Comparison of ENCODE assay signal across 8 cellular contexts in genomic region chr12:70052931-70053497, GRCh38.
A peak's percentile ranks its signal among the peaks of the same experiment; 100 is the strongest.
DNase-seq lines count a peak whose midpoint lies in the region; ATAC-seq and TF ChIP-seq lines count a peak whose summit lies in the region.

No MANE protein-coding gene starts in this region.

- ATAC-seq in lung (ENCODE audit: insufficient read depth, low FRiP score) (peak; percentile 80), HG03135 (IDR thresholded peaks at IDR 0.05; ENCODE audit: unreplicated experiment) (no peak), HG02870 (IDR thresholded peaks at IDR 0.05; ENCODE audit: unreplicated experiment) (no peak)

- no peaks in the 10 kb centered on the region for H3K79me2 ChIP-seq in osteoblast (ENCODE audit: insufficient read depth, low read length)

- no peak for TF ChIP-seq CTCF in lung (IDR thresholded peaks at IDR 0.05; ENCODE audit: control extremely low read depth, extremely low read depth)
- TF ChIP-seq CTCF in osteoblast (IDR thresholded peaks at IDR 0.05; ENCODE audit: extremely low read depth, low read depth, low read length), result no peak

- no peaks in the 10 kb centered on the region for H3K9me3 ChIP-seq in BLaER1 treated with 17β-estradiol and CSF1 and Interleukin-3, amounts not matched to agents 10 nM and 100 nM (replicated peaks in 1 of 11)
- H3K9me3 ChIP-seq in lung (ENCODE audit: control insufficient read depth in 2 of 2, insufficient read depth in 1 of 2, low read length in 1 of 2), result peaks cover 0 to 2% of the 10 kb centered on the region in 2 donors
- H3K9me3 ChIP-seq in osteoblast (ENCODE audit: low read depth, low read length), result no peaks in the 10 kb centered on the region

- no peak overlapping the region for H2AFZ ChIP-seq in osteoblast (ENCODE audit: low read length)

- H3K36me3 ChIP-seq in BLaER1 treated with 17β-estradiol and CSF1 and Interleukin-3, amounts not matched to agents 10 nM and 100 nM, result no peaks in the 10 kb centered on the region
- H3K36me3 ChIP-seq in lung (ENCODE audit: control insufficient read depth in 2 of 2, insufficient read depth in 2 of 2, low read length in 2 of 2) (no peaks in the 10 kb centered on the region), osteoblast (ENCODE audit: insufficient read depth, low read length) (no peaks in the 10 kb centered on the region)

- peak overlapping the region in 3 of 11 experiments; percentile 2 to 40 (median 16); a peak in 4 of 22 replicates for H3K27ac ChIP-seq in BLaER1 treated with 17β-estradiol and CSF1 and Interleukin-3, amounts not matched to agents 10 nM and 100 nM
- H3K27ac ChIP-seq in lung (ENCODE audit: low read depth in 1 of 2, low read length in 1 of 2), result no peak overlapping the region
- no peak overlapping the region for H3K27ac ChIP-seq in osteoblast (ENCODE audit: low read depth, low read length)

- H3K4me1 ChIP-seq in BLaER1 treated with 17β-estradiol and CSF1 and Interleukin-3, amounts not matched to agents 10 nM and 100 nM, result peaks cover 0 to 36% (median 6%) of the 10 kb centered on the region in 10 experiments; a peak in 10 of 20 replicates
- no peaks in the 10 kb centered on the region for H3K4me1 ChIP-seq in lung (ENCODE audit: control insufficient read depth in 2 of 2, insufficient read depth in 2 of 2, low read length in 2 of 2)
- no peaks in the 10 kb centered on the region for H3K4me1 ChIP-seq in osteoblast (ENCODE audit: insufficient read depth, low read length)

- 34 to 42% methylated on average over 4 of the region's 4 CpGs for WGBS in lung, 2 donors

- no peaks in the 10 kb centered on the region for H3K27me3 ChIP-seq in BLaER1 treated with 17β-estradiol and CSF1 and Interleukin-3, amounts not matched to agents 10 nM and 100 nM
- H3K27me3 ChIP-seq in lung (ENCODE audit: control insufficient read depth, insufficient read depth), result no peaks in the 10 kb centered on the region
- H3K27me3 ChIP-seq in osteoblast (ENCODE audit: insufficient read depth, low read length), result no peaks in the 10 kb centered on the region

- peak overlapping the region in 6 of 11 experiments; percentile 9 to 74 (median 57); a peak in 10 of 22 replicates for H3K4me2 ChIP-seq in BLaER1 treated with 17β-estradiol and CSF1 and Interleukin-3, amounts not matched to agents 10 nM and 100 nM
- H3K4me2 ChIP-seq in osteoblast (ENCODE audit: insufficient read depth, low read length), result no peak overlapping the region

- DNase-seq in M059J (ENCODE audit: low read depth), result peak; percentile 62
- DNase-seq in dedifferentiated amniotic fluid mesenchymal stem cell (ENCODE audit: extremely low spot score), result peak; percentile 48
- peak; percentile 51 for DNase-seq in lung (ENCODE audit: low spot score)
- DNase-seq in osteoblast (ENCODE audit: insufficient read length, low spot score, missing footprints), result no peak
- no peak for DNase-seq in activated CD4-positive, alpha-beta T cell treated with anti-CD3 and anti-CD28 coated beads for 48 hours

- H3K9ac ChIP-seq in BLaER1 treated with 17β-estradiol and CSF1 and Interleukin-3, amounts not matched to agents 10 nM and 100 nM, result no peak overlapping the region

- H4K20me1 ChIP-seq in BLaER1 treated with 17β-estradiol and CSF1 and Interleukin-3, amounts not matched to agents 10 nM and 100 nM, result no peaks in the 10 kb centered on the region
- no peaks in the 10 kb centered on the region for H4K20me1 ChIP-seq in osteoblast (ENCODE audit: insufficient read depth, low read length)

- H3K4me3 ChIP-seq in BLaER1 treated with 17β-estradiol and CSF1 and Interleukin-3, amounts not matched to agents 10 nM and 100 nM, result no peak overlapping the region
- no peak overlapping the region for H3K4me3 ChIP-seq in lung
- H3K4me3 ChIP-seq in osteoblast (ENCODE audit: insufficient read depth, low read length), result no peak overlapping the region

Comparison
In these comparisons a context has a peak if more than half of its experiments do, and no peak if none do; other contexts are left out.
1. DNase-seq: peak in M059J (single experiment), dedifferentiated amniotic fluid mesenchymal stem cell (single experiment) and lung (single experiment); none in osteoblast (single experiment) and activated CD4-positive, alpha-beta T cell treated with anti-CD3 and anti-CD28 coated beads for 48 hours (single experiment).